9 cellular contexts compared by ENCODE assay signal in the genomic region with DNA sequence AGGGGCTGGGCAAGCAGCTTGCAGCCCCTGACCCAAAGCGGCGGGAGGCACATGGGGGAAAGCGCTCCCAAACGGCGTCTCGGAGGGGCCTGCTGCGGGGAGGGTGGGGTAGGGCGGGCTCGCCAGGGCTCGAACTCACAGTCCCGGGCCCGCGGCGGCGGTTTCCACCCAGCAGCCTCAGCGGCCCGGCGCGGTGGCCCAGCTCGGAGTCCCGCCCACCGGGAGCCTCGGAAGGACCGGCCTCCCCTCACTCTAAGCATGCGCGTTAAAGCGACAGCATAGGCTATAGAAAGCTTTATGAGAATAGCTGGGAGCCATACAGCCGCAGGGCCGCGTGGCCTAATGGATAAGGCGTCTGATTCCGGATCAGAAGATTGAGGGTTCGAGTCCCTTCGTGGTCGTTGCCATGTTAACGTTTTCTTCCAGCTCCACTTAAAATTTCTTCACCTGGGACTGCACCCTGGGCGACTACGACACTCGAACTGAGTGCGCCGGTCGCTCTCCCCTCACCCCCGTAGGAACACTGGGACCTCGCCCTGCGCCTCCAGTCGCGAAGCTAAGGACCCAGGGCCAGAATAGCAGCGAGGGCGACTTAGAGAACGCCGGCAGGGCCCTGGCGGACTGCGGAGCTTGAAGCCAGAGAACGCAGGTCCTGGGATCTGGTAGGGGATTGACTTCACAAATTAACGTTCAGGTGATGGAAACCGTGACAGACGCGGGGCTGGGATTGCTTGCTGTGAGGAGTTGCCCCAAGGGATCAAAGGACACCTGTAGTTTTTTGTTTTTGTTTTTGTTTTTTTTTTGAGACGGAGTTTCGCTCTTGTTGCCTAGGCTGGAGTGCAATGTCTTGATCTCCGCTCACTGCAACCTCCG. TPM values are rescaled to one million over a fixed set of nuclear protein-coding genes. Genes with fewer than 3 reads are reported as not detected.
DNase-seq lines count a peak whose midpoint lies in the region; ATAC-seq and TF ChIP-seq lines count a peak whose summit lies in the region.
"Had no signal": no experiment of that assay in that cellular context is flagged by ENCODE, and none has a peak within 500 bp of the region (broad histone marks: within the 10 kb centered on the region; RNA-seq: fewer than 3 reads in every experiment).

No MANE protein-coding gene starts in this region.

- peaks cover 10% of the 10 kb centered on the region for H3K36me3 Mint-ChIP-seq in activated CD4-positive, alpha-beta T cell treated with anti-CD3 and anti-CD28 coated beads, Interleukin-2, amount 10 ng/mL, durations not matched to agents 24 days and 14 days (ENCODE audit: low read depth)

- H3K4me3 ChIP-seq in BLaER1 (peak overlapping the region; percentile 77), coronary artery (peak overlapping the region; percentile 79), left lung (peak overlapping the region; percentile 61 to 66)

- H4K20me1 ChIP-seq in BLaER1, result no peaks in the 10 kb centered on the region

- peak overlapping the region; percentile 88 for H3K4me3 Mint-ChIP-seq in activated CD4-positive, alpha-beta T cell treated with anti-CD3 and anti-CD28 coated beads, Interleukin-2, amount 10 ng/mL, durations not matched to agents 24 days and 14 days

- H3K36me3 ChIP-seq in BLaER1, result no peaks in the 10 kb centered on the region
- H3K36me3 ChIP-seq in left lung, result no peaks in the 10 kb centered on the region

- peaks cover 27% of the 10 kb centered on the region for H3K4me1 Mint-ChIP-seq in activated CD4-positive, alpha-beta T cell treated with anti-CD3 and anti-CD28 coated beads, Interleukin-2, amount 10 ng/mL, durations not matched to agents 24 days and 14 days

- peak overlapping the region; percentile 99 for H3K4me2 ChIP-seq in BLaER1

- peak overlapping the region; percentile 77 for H3K9ac ChIP-seq in BLaER1

- peaks cover 9% of the 10 kb centered on the region for H3K27me3 Mint-ChIP-seq in activated CD4-positive, alpha-beta T cell treated with anti-CD3 and anti-CD28 coated beads, Interleukin-2, amount 10 ng/mL, durations not matched to agents 24 days and 14 days

- TF ChIP-seq CTCF in coronary artery (IDR thresholded peaks at IDR 0.05) (no peak), left lung (IDR thresholded peaks at IDR 0.05) (no peak)

- H3K27ac Mint-ChIP-seq in activated CD4-positive, alpha-beta T cell treated with anti-CD3 and anti-CD28 coated beads, Interleukin-2, amount 10 ng/mL, durations not matched to agents 24 days and 14 days, result peak overlapping the region; percentile 89

- DNase-seq in NCI-H524 treated with DMSO at 0.1 percent for 48 hours (lab: John Stamatoyannopoulos, UW) (peak; percentile 86), coronary artery (ENCODE audit: low spot score) (peak; percentile 97), left lung (peak; percentile 95)
- peak; percentile 100 for DNase-seq in activated CD4-positive, alpha-beta T cell treated with anti-CD3 and anti-CD28 coated beads, Interleukin-2, amount 10 ng/mL, durations not matched to agents 24 days and 14 days
- DNase-seq in stimulated activated CD4-positive, alpha-beta T cell treated with anti-CD3 and anti-CD28 coated beads, Interleukin-2, amount 100 ng/mL, for 4 hours (ENCODE audit: low read depth), result peak; percentile 94

- intact Hi-C loops in activated CD4-positive, alpha-beta T cell treated with anti-CD3 and anti-CD28 coated beads, Interleukin-2, amount 10 ng/mL, durations not matched to agents 24 days and 14 days (cut with micrococcal nuclease), result loop anchor here (1.0 to 5.0 kb wide), 7 partner anchors 8 to 350 kb away; a partner anchor contains a TSS
- intact Hi-C loops in left lung (cut with DNase I), result no loop called here

- ATAC-seq in GM19328 (IDR thresholded peaks at IDR 0.05; ENCODE audit: unreplicated experiment) (peak; percentile 80), HG03460 (IDR thresholded peaks at IDR 0.05; ENCODE audit: unreplicated experiment) (peak; percentile 62), left lung (peak; percentile 94)

- H3K27ac ChIP-seq in BLaER1 (peak overlapping the region; percentile 71), coronary artery (peak overlapping the region; percentile 53 to 86), left lung (peak overlapping the region; percentile 84 to 85)

- H3K4me1 ChIP-seq in BLaER1, result peaks cover 25% of the 10 kb centered on the region
- peaks cover 3 to 37% of the 10 kb centered on the region in 2 donors for H3K4me1 ChIP-seq in left lung

- H3K27me3 ChIP-seq in BLaER1 (peaks cover 68% of the 10 kb centered on the region), left lung (peaks cover 0 to 31% of the 10 kb centered on the region in 2 donors)

- H3K9me3 ChIP-seq in BLaER1 (peaks cover 9% of the 10 kb centered on the region), left lung (no peaks in the 10 kb centered on the region)

- peaks cover 4% of the 10 kb centered on the region for H3K9me3 Mint-ChIP-seq in activated CD4-positive, alpha-beta T cell treated with anti-CD3 and anti-CD28 coated beads, Interleukin-2, amount 10 ng/mL, durations not matched to agents 24 days and 14 days

RNA-seq across cellular contexts. Expression of a gene that starts 15.8 kb away (rescaled TPM):
- total RNA-seq in activated CD4-positive, alpha-beta T cell treated with anti-CD3 and anti-CD28 coated beads, Interleukin-2, amount 10 ng/mL, durations not matched to agents 24 days and 14 days, result 9.5 and 10.6 TPM in 2 replicates
- total RNA-seq in left lung, result 10 to 100 TPM in 1 of 2 donors, 1 to 10 TPM in 1; 8.4 to 12.0 TPM

RNA-seq across cellular contexts. Expression of a gene that starts 37.4 kb away (rescaled TPM):
- total RNA-seq in activated CD4-positive, alpha-beta T cell treated with anti-CD3 and anti-CD28 coated beads, Interleukin-2, amount 10 ng/mL, durations not matched to agents 24 days and 14 days, result not detected in 2 replicates
- total RNA-seq in left lung, result not detected
- total RNA-seq: activated CD8-positive, alpha-beta memory T cell treated with anti-CD3 and anti-CD28 coated beads for 36 hours had no signal

RNA-seq across cellular contexts. Expression of a gene that starts 38.2 kb away (rescaled TPM):
- 0.21 and 0.47 TPM in 2 replicates for total RNA-seq in activated CD4-positive, alpha-beta T cell treated with anti-CD3 and anti-CD28 coated beads, Interleukin-2, amount 10 ng/mL, durations not matched to agents 24 days and 14 days
- 10 to 100 TPM in 1 of 2 donors, 1 to 10 TPM in 1; 9.7 to 11.8 TPM for total RNA-seq in left lung

RNA-seq across cellular contexts. Expression of a gene that starts 51.5 kb away (rescaled TPM):
- not detected in 2 replicates for total RNA-seq in activated CD4-positive, alpha-beta T cell treated with anti-CD3 and anti-CD28 coated beads, Interleukin-2, amount 10 ng/mL, durations not matched to agents 24 days and 14 days
- not detected for total RNA-seq in left lung
- total RNA-seq: activated CD8-positive, alpha-beta memory T cell treated with anti-CD3 and anti-CD28 coated beads for 36 hours had no signal

Comparison
In these comparisons a context has a peak if more than half of its experiments do, and no peak if none do; other contexts are left out.
1. Peak in every context shown above with its lines: DNase-seq, ATAC-seq, H3K4me3 ChIP-seq and H3K27ac ChIP-seq.